14 cellular contexts compared by ENCODE assay signal in genomic region chr10:69864321-69864720, GRCh38.
DNase-seq lines count a peak whose midpoint lies in the region; ATAC-seq and TF ChIP-seq lines count a peak whose summit lies in the region.
"Had no signal": no experiment of that assay in that cellular context is flagged by ENCODE, and none has a peak within 500 bp of the region (broad histone marks: within the 10 kb centered on the region; RNA-seq: fewer than 3 reads in every experiment).

No MANE protein-coding gene starts in this region.

- CTCF ChIA-PET in CD8-positive, alpha-beta memory T cell (lab: Charles Lee): no interaction called here

- H3K4me3 ChIP-seq in choroid plexus epithelial cell (ENCODE audit: low read depth, low read length): no peak overlapping the region
- no peak overlapping the region for H3K4me3 ChIP-seq in CD8-positive, alpha-beta memory T cell (ENCODE audit: low read length)
- H3K4me3 ChIP-seq: spleen had no signal

- no peak for TF ChIP-seq CTCF in choroid plexus epithelial cell (conservative IDR thresholded peaks at IDR 0.05; ENCODE audit: low read depth, low read length)

- no peaks in the 10 kb centered on the region for H3K36me3 ChIP-seq in CD8-positive, alpha-beta memory T cell (ENCODE audit: insufficient read depth, low read length)
- H3K36me3 ChIP-seq: spleen had no signal

- no peaks in the 10 kb centered on the region for H3K27me3 ChIP-seq in CD8-positive, alpha-beta memory T cell (ENCODE audit: insufficient read depth, low read length, poor library complexity, severe bottlenecking)

- DNase-seq in AG20443 (ENCODE audit: low spot score) (peak; percentile 63), NCI-H460 (ENCODE audit: extremely low read depth, low read depth) (peak; percentile 5), choroid plexus epithelial cell (ENCODE audit: low read depth) (peak; percentile 92), lung microvascular endothelial cell (ENCODE audit: low read depth in 2 of 2) (peak; percentile 83 to 90), NCI-H1092 treated with DMSO at 0.1 percent for 48 hours (lab: John Stamatoyannopoulos, UW) (no peak)
- DNase-seq in CD8-positive, alpha-beta memory T cell: no peak
- DNase-seq in activated effector memory CD4-positive, alpha-beta T cell treated with Interleukin-2 at 50 U/mL for 16 hours: no peak
- DNase-seq: activated CD4-positive, alpha-beta T cell treated with anti-CD3 and anti-CD28 coated beads, Interleukin-2, amount 50 U/mL, for 48 hours; effector memory CD8-positive, alpha-beta T cell; NCI-H1417 treated with DMSO at 0.1 percent for 48 hours; spleen; T-helper 2 cell had no signal

- no peaks in the 10 kb centered on the region for H3K36me3 Mint-ChIP-seq in CD8-positive, alpha-beta memory T cell
- H3K36me3 Mint-ChIP-seq: activated naive CD4-positive, alpha-beta T cell treated with anti-CD3 and anti-CD28 coated beads, Interleukin-2, amount 50 U/mL, for 24 hours had no signal

- POLR2A ChIA-PET in CD8-positive, alpha-beta memory T cell (lab: Charles Lee): no interaction called here

- H3K27me3 Mint-ChIP-seq in CD8-positive, alpha-beta memory T cell: peaks cover 11 to 25% of the 10 kb centered on the region in 2 donors
- H3K27me3 Mint-ChIP-seq: activated naive CD4-positive, alpha-beta T cell treated with anti-CD3 and anti-CD28 coated beads, Interleukin-2, amount 50 U/mL, for 24 hours had no signal

- H3K27ac Mint-ChIP-seq in CD8-positive, alpha-beta memory T cell: no peak overlapping the region
- H3K27ac Mint-ChIP-seq: activated naive CD4-positive, alpha-beta T cell treated with anti-CD3 and anti-CD28 coated beads, Interleukin-2, amount 50 U/mL, for 24 hours; effector memory CD8-positive, alpha-beta T cell had no signal

- no peaks in the 10 kb centered on the region for H3K4me1 Mint-ChIP-seq in CD8-positive, alpha-beta memory T cell
- H3K4me1 Mint-ChIP-seq: activated naive CD4-positive, alpha-beta T cell treated with anti-CD3 and anti-CD28 coated beads, Interleukin-2, amount 50 U/mL, for 24 hours had no signal

- no peak overlapping the region for H3K27ac ChIP-seq in CD8-positive, alpha-beta memory T cell (ENCODE audit: low read depth, low read length)
- H3K27ac ChIP-seq: spleen had no signal

- no peak for ATAC-seq in GM21526 (IDR thresholded peaks at IDR 0.05; ENCODE audit: low FRiP score, unreplicated experiment)
- ATAC-seq: effector memory CD8-positive, alpha-beta T cell had no signal

- H3K9me3 Mint-ChIP-seq in CD8-positive, alpha-beta memory T cell: no peaks in the 10 kb centered on the region
- H3K9me3 Mint-ChIP-seq: activated naive CD4-positive, alpha-beta T cell treated with anti-CD3 and anti-CD28 coated beads, Interleukin-2, amount 50 U/mL, for 24 hours; effector memory CD8-positive, alpha-beta T cell had no signal

- no peaks in the 10 kb centered on the region for H3K9me3 ChIP-seq in CD8-positive, alpha-beta memory T cell (ENCODE audit: low read length)
- H3K9me3 ChIP-seq: spleen had no signal

- H3K4me1 ChIP-seq in CD8-positive, alpha-beta memory T cell (ENCODE audit: insufficient read depth, low read length): no peaks in the 10 kb centered on the region

- no peak overlapping the region for H3K4me3 Mint-ChIP-seq in CD8-positive, alpha-beta memory T cell
- H3K4me3 Mint-ChIP-seq: activated naive CD4-positive, alpha-beta T cell treated with anti-CD3 and anti-CD28 coated beads, Interleukin-2, amount 50 U/mL, for 24 hours; effector memory CD8-positive, alpha-beta T cell had no signal

Comparison
In these comparisons a context has a peak if more than half of its experiments do, and no peak if none do; other contexts are left out.
1. DNase-seq: peak in AG20443 (single experiment), NCI-H460 (single experiment), choroid plexus epithelial cell (single experiment) and lung microvascular endothelial cell (2 of 2); none in CD8-positive, alpha-beta memory T cell (0 of 5), NCI-H1092 treated with DMSO at 0.1 percent for 48 hours (single experiment) and activated effector memory CD4-positive, alpha-beta T cell treated with Interleukin-2 at 50 U/mL for 16 hours (single experiment).